ENCODE assay signal across 13 cellular contexts in the genomic region with DNA sequence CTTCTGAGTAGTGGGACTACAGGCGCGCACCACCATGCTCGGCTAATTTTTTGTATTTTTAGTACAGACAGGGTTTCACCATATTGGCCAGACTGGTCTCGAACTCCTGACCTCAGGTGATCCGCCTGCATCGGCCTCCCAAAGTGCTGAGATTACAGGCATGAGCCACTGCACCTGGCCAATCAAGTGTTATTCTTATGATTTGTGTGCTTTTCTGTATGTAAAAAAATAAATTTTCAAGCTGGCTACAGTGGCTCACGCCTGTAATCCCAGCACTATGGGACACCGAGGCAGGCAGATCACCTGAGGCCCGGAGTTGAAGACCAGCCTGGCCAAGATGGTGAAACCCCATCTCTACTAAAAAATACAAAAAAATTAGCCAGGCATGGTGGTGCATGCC. TPM values are rescaled to one million over a fixed set of nuclear protein-coding genes. Genes with fewer than 3 reads are reported as not detected.
A peak's percentile ranks its signal among the peaks of the same experiment; 100 is the strongest.
DNase-seq lines count a peak whose midpoint lies in the region; ATAC-seq and TF ChIP-seq lines count a peak whose summit lies in the region.
"Not testable (repeated sequence)": the region's sequence is repeated elsewhere in the genome, so short reads cannot be mapped to it uniquely, and the experiment has no call there.
"Had no signal": no experiment of that assay in that cellular context is flagged by ENCODE, and none has a peak within 500 bp of the region (broad histone marks: within the 10 kb centered on the region; RNA-seq: fewer than 3 reads in every experiment).

No MANE protein-coding gene starts in this region.

- H3K9me3 ChIP-seq in CD4-positive, CD25-positive, alpha-beta regulatory T cell (ENCODE audit: control insufficient read depth in 2 of 2, low read length in 2 of 2); right atrium auricular region; neutrophil: not testable (repeated sequence)

- H3K36me3 Mint-ChIP-seq in CD4-positive, CD25-positive, alpha-beta regulatory T cell = not testable (repeated sequence)

- H3K27ac ChIP-seq in CD4-positive, CD25-positive, alpha-beta regulatory T cell (ENCODE audit: insufficient read depth, low read length, poor library complexity, severe bottlenecking) = peak overlapping the region; percentile 33
- H3K27ac ChIP-seq in right atrium auricular region = not testable (repeated sequence)
- H3K27ac ChIP-seq in neutrophil = peak overlapping the region; percentile 89

- peak overlapping the region in 1 of 3 donors; percentile 63 for H3K27ac Mint-ChIP-seq in CD4-positive, CD25-positive, alpha-beta regulatory T cell

- TF ChIP-seq CTCF in right atrium auricular region (IDR thresholded peaks at IDR 0.05); neutrophil (IDR thresholded peaks at IDR 0.05): not testable (repeated sequence)

- H3K4me1 ChIP-seq in CD4-positive, CD25-positive, alpha-beta regulatory T cell (ENCODE audit: control insufficient read depth, insufficient read depth, low read length, poor library complexity, severe bottlenecking) = peaks cover 59% of the 10 kb centered on the region
- peaks cover 0 to 20% of the 10 kb centered on the region in 2 donors for H3K4me1 ChIP-seq in right atrium auricular region
- H3K4me1 ChIP-seq in neutrophil (ENCODE audit: control insufficient read depth in 1 of 2, insufficient read depth in 1 of 2, low read depth in 1 of 2, low read length in 1 of 2) = peaks cover 84 to 96% of the 10 kb centered on the region in 2 experiments

- not testable (repeated sequence) for DNase-seq in CD4-positive, CD25-positive, alpha-beta regulatory T cell
- DNase-seq in activated CD8-positive, alpha-beta memory T cell treated with anti-CD3 and anti-CD28 coated beads for 24 hours = peak; percentile 30
- DNase-seq in right atrium auricular region (ENCODE audit: low spot score) = peak; percentile 32
- peak; percentile 14 for DNase-seq in stimulated activated CD8-positive, alpha-beta memory T cell treated with anti-CD3 and anti-CD28 coated beads, Interleukin-4, amount 100 ng/mL, for 48 hours

- not testable (repeated sequence) for H3K36me3 ChIP-seq in CD4-positive, CD25-positive, alpha-beta regulatory T cell (ENCODE audit: control insufficient read depth, insufficient read depth, low read length); right atrium auricular region; neutrophil

- H3K27me3 Mint-ChIP-seq in CD4-positive, CD25-positive, alpha-beta regulatory T cell = not testable (repeated sequence)

- H3K27me3 ChIP-seq in CD4-positive, CD25-positive, alpha-beta regulatory T cell (ENCODE audit: control insufficient read depth, insufficient read depth, low read length); right atrium auricular region; neutrophil: not testable (repeated sequence)

- peaks cover 18 to 72% (median 48%) of the 10 kb centered on the region in 4 donors for H3K4me1 Mint-ChIP-seq in CD4-positive, CD25-positive, alpha-beta regulatory T cell

- H3K9me3 Mint-ChIP-seq in CD4-positive, CD25-positive, alpha-beta regulatory T cell = not testable (repeated sequence)

- not testable (repeated sequence) for H3K4me3 ChIP-seq in CD4-positive, CD25-positive, alpha-beta regulatory T cell (ENCODE audit: low read depth, low read length); right atrium auricular region; neutrophil (ENCODE audit: low read depth in 1 of 2, low read length in 1 of 2)

- not testable (repeated sequence) for ATAC-seq in CD4-positive, CD25-positive, alpha-beta regulatory T cell (ENCODE audit: low read depth in 2 of 2)

- not testable (repeated sequence) for H3K4me3 Mint-ChIP-seq in CD4-positive, CD25-positive, alpha-beta regulatory T cell

RNA-seq across cellular contexts. Expression of gene USP48, which starts 12.3 kb away (rescaled TPM):
- 126 TPM for total RNA-seq in CD4-positive, CD25-positive, alpha-beta regulatory T cell
- polyA plus RNA-seq in CD4-positive, CD25-positive, alpha-beta regulatory T cell = 10 to 100 TPM; 31.3 to 52.9 (median 36.6) TPM
- total RNA-seq in right atrium auricular region = 10 to 100 TPM; 24.1 to 31.0 TPM

RNA-seq across cellular contexts. Expression of gene LDLRAD2, which starts 41.5 kb away (rescaled TPM):
- total RNA-seq in CD4-positive, CD25-positive, alpha-beta regulatory T cell = 0.27 TPM
- not detected for polyA plus RNA-seq in CD4-positive, CD25-positive, alpha-beta regulatory T cell
- not detected for total RNA-seq in right atrium auricular region
- total RNA-seq: A172; A673; Calu3; CD4-positive, alpha-beta memory T cell; Daoy; G401; H4 had no signal
- polyA plus RNA-seq: BJ; CD4-positive, alpha-beta memory T cell had no signal
